8 cellular contexts compared by ENCODE assay signal in the genomic region with DNA sequence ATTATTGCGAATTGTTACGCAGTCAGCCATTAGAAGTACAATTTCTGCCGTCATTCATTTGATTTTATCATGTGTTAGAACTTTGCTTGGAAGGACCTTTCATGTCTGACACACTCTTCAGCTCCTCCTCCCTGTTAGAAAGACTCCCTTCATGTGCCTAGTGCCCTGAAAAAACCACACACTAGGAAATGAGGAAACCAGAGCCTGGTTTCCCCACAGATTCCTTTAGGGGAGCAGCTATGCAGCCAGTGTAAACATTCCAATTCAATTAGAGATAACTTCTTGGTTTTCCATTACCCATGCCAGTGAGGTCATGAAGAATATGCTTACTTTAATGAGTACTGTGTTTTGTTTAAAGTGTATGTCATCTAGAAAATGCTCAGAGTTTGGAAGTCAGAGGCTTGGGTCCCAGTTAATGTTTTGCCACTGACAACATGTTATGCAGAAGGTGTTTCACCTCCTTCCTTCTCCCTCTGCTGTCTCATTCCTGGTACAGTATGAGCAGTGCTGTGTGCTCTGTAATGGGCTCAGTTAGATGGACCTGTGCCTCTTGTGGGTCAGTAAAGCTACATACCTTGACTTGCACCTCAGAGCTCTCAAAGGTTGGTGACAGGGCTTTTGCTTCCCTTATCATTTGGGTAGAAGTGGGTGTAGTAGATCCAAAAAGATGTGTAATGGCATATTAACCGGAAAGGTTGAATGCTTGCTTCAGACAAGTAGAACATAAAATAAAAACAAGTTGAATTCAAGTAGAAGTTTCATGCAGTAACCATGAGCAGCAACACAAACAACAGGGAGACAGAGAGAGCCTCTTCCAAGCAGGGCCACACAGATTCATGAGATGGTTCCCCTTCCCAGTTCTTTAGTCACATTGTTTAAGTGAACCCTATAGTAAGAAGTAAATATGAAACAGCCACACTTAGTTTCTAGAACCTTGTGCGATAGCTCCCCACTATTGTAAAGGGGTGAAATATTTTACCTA. TPM values are rescaled to one million over a fixed set of nuclear protein-coding genes. Genes with fewer than 3 reads are reported as not detected.
DNase-seq lines count a peak whose midpoint lies in the region; ATAC-seq and TF ChIP-seq lines count a peak whose summit lies in the region.

No MANE protein-coding gene starts in this region.

- POLR2A ChIA-PET in AG04449 (lab: Yijun Ruan, JAX): interaction anchor here (0.8 to 1.5 kb wide), 3 partner anchors 35 to 233 kb away, joined by 3 to 4 read pairs (median 4); a partner anchor contains a TSS
- POLR2A ChIA-PET in activated CD4-positive, alpha-beta memory T cell treated with anti-CD3 and anti-CD28 coated beads for 36 hours (lab: Charles Lee): interaction anchor here (0.9 to 1.5 kb wide), 10 partner anchors 10 to 232 kb away, joined by 3 to 6 read pairs (median 4); a partner anchor contains a TSS

- no peak for ATAC-seq in HG02798 (IDR thresholded peaks at IDR 0.05; ENCODE audit: poor library complexity, unreplicated experiment)

- H3K27ac Mint-ChIP-seq in activated CD4-positive, alpha-beta memory T cell treated with anti-CD3 and anti-CD28 coated beads for 36 hours: peak overlapping the region; percentile 90
- H3K27ac Mint-ChIP-seq in immature natural killer cell (peak overlapping the region; percentile 71 to 88 (median 80)), type B pancreatic cell (peak overlapping the region; percentile 42)

- CTCF ChIA-PET in AG04449 (lab: Yijun Ruan, JAX): interaction anchor here (1.1 to 1.9 kb wide), 4 partner anchors 21 to 109 kb away, joined by 5 to 7 read pairs (median 6); no protein-coding TSS in a partner anchor
- CTCF ChIA-PET in activated CD4-positive, alpha-beta memory T cell treated with anti-CD3 and anti-CD28 coated beads for 36 hours (lab: Charles Lee): interaction anchor here (0.6 to 2.3 kb wide), 11 partner anchors 10 to 315 kb away, joined by 3 to 10 read pairs (median 5); a partner anchor contains a TSS

- no peaks in the 10 kb centered on the region for H3K9me3 Mint-ChIP-seq in activated CD4-positive, alpha-beta memory T cell treated with anti-CD3 and anti-CD28 coated beads for 36 hours
- H3K9me3 Mint-ChIP-seq in immature natural killer cell: no peaks in the 10 kb centered on the region
- H3K9me3 Mint-ChIP-seq in type B pancreatic cell: no peaks in the 10 kb centered on the region

- peaks cover 5% of the 10 kb centered on the region for H3K36me3 Mint-ChIP-seq in activated CD4-positive, alpha-beta memory T cell treated with anti-CD3 and anti-CD28 coated beads for 36 hours
- H3K36me3 Mint-ChIP-seq in immature natural killer cell: no peaks in the 10 kb centered on the region
- H3K36me3 Mint-ChIP-seq in type B pancreatic cell: peaks cover 4% of the 10 kb centered on the region

- TF ChIP-seq CTCF in AG04449 (IDR thresholded peaks at IDR 0.05; ENCODE audit: insufficient read depth, low read length, missing control alignments) (no peak), type B pancreatic cell (conservative IDR thresholded peaks at IDR 0.05) (no peak)

- H3K4me3 ChIP-seq in AG04449 (ENCODE audit: low read depth, low read length): no peak overlapping the region

- no peaks in the 10 kb centered on the region for H3K27me3 Mint-ChIP-seq in activated CD4-positive, alpha-beta memory T cell treated with anti-CD3 and anti-CD28 coated beads for 36 hours
- H3K27me3 Mint-ChIP-seq in immature natural killer cell (ENCODE audit: low read depth in 3 of 3) (peaks cover 3 to 6% (median 4%) of the 10 kb centered on the region in 3 donors), type B pancreatic cell (no peaks in the 10 kb centered on the region)

- DNase-seq in AG04449 (ENCODE audit: low read depth, low spot score): peak; percentile 95
- DNase-seq in H4 (ENCODE audit: low spot score): peak; percentile 99
- DNase-seq in activated CD4-positive, alpha-beta memory T cell treated with anti-CD3 and anti-CD28 coated beads for 36 hours: no peak
- DNase-seq in immature natural killer cell: no peak
- DNase-seq in type B pancreatic cell (ENCODE audit: extremely low spot score, unreplicated experiment): no peak
- DNase-seq in NCI-H1048 (lab: John Stamatoyannopoulos, UW): no peak
- no peak for DNase-seq in middle frontal gyrus (ENCODE audit: extremely low spot score, low spot score)

- peak overlapping the region; percentile 17 for H3K4me3 Mint-ChIP-seq in activated CD4-positive, alpha-beta memory T cell treated with anti-CD3 and anti-CD28 coated beads for 36 hours
- peak overlapping the region in 4 of 5 donors; percentile 35 to 47 (median 38) for H3K4me3 Mint-ChIP-seq in immature natural killer cell
- H3K4me3 Mint-ChIP-seq in type B pancreatic cell: peak overlapping the region; percentile 2

- peaks cover 93% of the 10 kb centered on the region for H3K4me1 Mint-ChIP-seq in activated CD4-positive, alpha-beta memory T cell treated with anti-CD3 and anti-CD28 coated beads for 36 hours (ENCODE audit: low read depth)
- H3K4me1 Mint-ChIP-seq in immature natural killer cell (peaks cover 93 to 99% of the 10 kb centered on the region in 2 donors), type B pancreatic cell (ENCODE audit: unreplicated experiment) (peaks cover 32% of the 10 kb centered on the region)

- intact Hi-C loops in activated CD4-positive, alpha-beta memory T cell treated with anti-CD3 and anti-CD28 coated beads for 36 hours (cut with micrococcal nuclease): no loop called here

RNA-seq across cellular contexts. Expression of a gene that starts 52.6 kb away (rescaled TPM):
- total RNA-seq in H4 (2014; rRNA removed; shearing (Covaris generic)): 7.6 and 16.5 TPM in 2 replicates
- total RNA-seq in activated CD4-positive, alpha-beta memory T cell treated with anti-CD3 and anti-CD28 coated beads for 36 hours: 100 to 1,000 TPM; 153 to 159 TPM
- 100 to 1,000 TPM in 2 of 3 donors, 10 to 100 TPM in 1; 99.7 to 162 (median 132) TPM for polyA plus RNA-seq in immature natural killer cell
- total RNA-seq in type B pancreatic cell (ENCODE audit: low replicate concordance): 11.8 and 17.3 TPM in 2 replicates

Comparison
In these comparisons a context has a peak if more than half of its experiments do, and no peak if none do; other contexts are left out.
1. DNase-seq: peak in AG04449 (single experiment) and H4 (single experiment); none in activated CD4-positive, alpha-beta memory T cell treated with anti-CD3 and anti-CD28 coated beads for 36 hours (single experiment), immature natural killer cell (0 of 3), type B pancreatic cell (single experiment), NCI-H1048 (single experiment) and middle frontal gyrus (single experiment).
2. Peak in every context shown above with its lines, with median percentiles within 50 percentile points of each other: H3K27ac Mint-ChIP-seq and H3K4me3 Mint-ChIP-seq.